ENCODE assay signal across 9 cellular contexts in genomic region chr11:120554771-120555432, GRCh38. TPM values are rescaled to one million over a fixed set of nuclear protein-coding genes. Genes with fewer than 3 reads are reported as not detected.
DNase-seq lines count a peak whose midpoint lies in the region; ATAC-seq and TF ChIP-seq lines count a peak whose summit lies in the region.
"Had no signal": no experiment of that assay in that cellular context is flagged by ENCODE, and none has a peak within 500 bp of the region (broad histone marks: within the 10 kb centered on the region; RNA-seq: fewer than 3 reads in every experiment).

No MANE protein-coding gene starts in this region.

- H3K4me1 Mint-ChIP-seq in stimulated activated memory B cell treated with anti-CD40 and anti-IgM and Interleukin-4, amounts not matched to agents 10 μg/mL and 1 μg/mL and 100 μg/mL, for 72 hours = peaks cover 9% of the 10 kb centered on the region

- H3K9ac ChIP-seq in iPS-15b (ENCODE audit: low read depth, low read length) = peak overlapping the region; percentile 47

- H3K9me3 Mint-ChIP-seq in stimulated activated memory B cell treated with anti-CD40 and anti-IgM and Interleukin-4, amounts not matched to agents 10 μg/mL and 1 μg/mL and 100 μg/mL, for 72 hours = no peaks in the 10 kb centered on the region

- H3K36me3 Mint-ChIP-seq in stimulated activated memory B cell treated with anti-CD40 and anti-IgM and Interleukin-4, amounts not matched to agents 10 μg/mL and 1 μg/mL and 100 μg/mL, for 72 hours = no peaks in the 10 kb centered on the region

- DNase-seq in GM20000 (ENCODE audit: low spot score) (peak; percentile 43), RPMI7951 (ENCODE audit: low read depth) (peak; percentile 27), DMS 273 treated with DMSO at 0.1 percent for 48 hours (lab: John Stamatoyannopoulos, UW) (no peak), NCI-H748 treated with DMSO at 0.1 percent for 48 hours (lab: John Stamatoyannopoulos, UW) (no peak)
- DNase-seq: NCI-H187, Peyer's patch had no signal

- H3K4me3 ChIP-seq in iPS-15b (ENCODE audit: low read depth, low read length) = no peak overlapping the region
- H3K4me3 ChIP-seq: Peyer's patch had no signal

- no peaks in the 10 kb centered on the region for H3K36me3 ChIP-seq in iPS-15b (ENCODE audit: control insufficient read depth, insufficient read depth, low read length)
- H3K36me3 ChIP-seq: Peyer's patch had no signal

- peaks cover 25% of the 10 kb centered on the region for H3K27me3 Mint-ChIP-seq in stimulated activated memory B cell treated with anti-CD40 and anti-IgM and Interleukin-4, amounts not matched to agents 10 μg/mL and 1 μg/mL and 100 μg/mL, for 72 hours

- H3K4me3 Mint-ChIP-seq in stimulated activated memory B cell treated with anti-CD40 and anti-IgM and Interleukin-4, amounts not matched to agents 10 μg/mL and 1 μg/mL and 100 μg/mL, for 72 hours = no peak overlapping the region

- peaks cover 20% of the 10 kb centered on the region for H3K4me1 ChIP-seq in iPS-15b (ENCODE audit: control insufficient read depth, insufficient read depth, low read length)
- H3K4me1 ChIP-seq: Peyer's patch had no signal

- ATAC-seq in stimulated activated memory B cell treated with anti-CD40 and anti-IgM and Interleukin-4, amounts not matched to agents 10 μg/mL and 1 μg/mL and 100 μg/mL, for 72 hours = peak; percentile 34
- no peak for ATAC-seq in GM18858 (IDR thresholded peaks at IDR 0.05; ENCODE audit: unreplicated experiment)

- no peaks in the 10 kb centered on the region for H3K9me3 ChIP-seq in iPS-15b (ENCODE audit: control insufficient read depth, insufficient read depth, low read length)
- H3K9me3 ChIP-seq: Peyer's patch had no signal

- H3K27me3 ChIP-seq in iPS-15b (ENCODE audit: control insufficient read depth, insufficient read depth, low read length) = no peaks in the 10 kb centered on the region
- H3K27me3 ChIP-seq: Peyer's patch had no signal

- peak overlapping the region; percentile 20 for H3K27ac Mint-ChIP-seq in stimulated activated memory B cell treated with anti-CD40 and anti-IgM and Interleukin-4, amounts not matched to agents 10 μg/mL and 1 μg/mL and 100 μg/mL, for 72 hours

- TF ChIP-seq CTCF in GM20000 (IDR thresholded peaks at IDR 0.05; ENCODE audit: extremely low read depth, missing control alignments) = no peak

RNA-seq across cellular contexts. Expression of gene GRIK4, which starts 43.4 kb away (rescaled TPM):
- total RNA-seq in RPMI7951 (2014; rRNA removed; shearing (Covaris generic)) = not detected in 2 replicates

Comparison
In these comparisons a context has a peak if more than half of its experiments do, and no peak if none do; other contexts are left out.
1. DNase-seq: peak in GM20000 (single experiment) and RPMI7951 (single experiment); none in DMS 273 treated with DMSO at 0.1 percent for 48 hours (single experiment) and NCI-H748 treated with DMSO at 0.1 percent for 48 hours (single experiment).